ENCODE assay signal across 16 cellular contexts in the genomic region with DNA sequence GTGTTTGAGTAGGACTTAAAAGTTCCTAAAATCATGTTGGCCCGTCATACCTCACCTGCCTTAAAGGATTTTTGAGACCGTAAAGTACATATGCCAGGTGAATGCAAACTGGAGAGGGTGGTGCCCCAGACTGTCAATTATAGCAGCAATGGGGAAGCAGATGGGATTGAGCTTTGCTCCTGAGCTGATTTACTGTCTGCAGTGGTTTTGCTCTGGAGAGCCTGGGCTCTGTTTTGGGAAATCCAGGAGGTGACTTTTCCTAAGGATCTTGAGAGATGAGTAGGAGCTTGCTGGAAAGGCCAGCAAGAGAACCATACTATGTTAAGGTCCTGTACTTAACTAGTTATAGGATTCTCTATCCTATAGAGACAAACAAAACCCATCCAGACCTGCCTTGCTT. TPM values are rescaled to one million over a fixed set of nuclear protein-coding genes. Genes with fewer than 3 reads are reported as not detected.
"Had no signal": no experiment of that assay in that cellular context is flagged by ENCODE, and none has a peak within 500 bp of the region (broad histone marks: within the 10 kb centered on the region; RNA-seq: fewer than 3 reads in every experiment).

No MANE protein-coding gene starts in this region.

- ATAC-seq: activated CD8-positive, alpha-beta T cell treated with anti-CD3 and anti-CD28 coated beads for 36 hours; foreskin keratinocyte; natural killer cell; upper lobe of right lung had no signal

- DNase-seq: activated CD4-positive, alpha-beta T cell treated with anti-CD3 and anti-CD28 coated beads, Interleukin-2, amount 10 ng/mL, durations not matched to agents 24 days and 14 days; activated CD8-positive, alpha-beta T cell treated with anti-CD3 and anti-CD28 coated beads for 36 hours; activated naive CD4-positive, alpha-beta T cell treated with Interleukin-2 at 50 U/mL for 16 hours; activated naive CD8-positive, alpha-beta T cell treated with anti-CD3 and anti-CD28 coated beads, Interleukin-2, amount 10 ng/mL, durations not matched to agents 7 days and 5 days; activated T-cell treated with anti-CD3 and anti-CD28 coated beads, Interleukin-2, amount 50 U/mL, for 1 hour; anterior cingulate cortex; central memory CD4-positive, alpha-beta T cell; dorsolateral prefrontal cortex; foreskin keratinocyte; mesenchymal stem cell; natural killer cell; stimulated activated CD8-positive, alpha-beta memory T cell treated with anti-CD3 and anti-CD28 coated beads, Interleukin-4, amount 100 ng/mL, for 48 hours; stimulated activated naive CD4-positive, alpha-beta T cell; T-helper 9 cell; upper lobe of right lung had no signal

RNA-seq across cellular contexts. Expression of a gene that starts 43.0 kb away (rescaled TPM):
- total RNA-seq: activated CD4-positive, alpha-beta T cell treated with anti-CD3 and anti-CD28 coated beads, Interleukin-2, amount 10 ng/mL, durations not matched to agents 24 days and 14 days; activated CD8-positive, alpha-beta T cell treated with anti-CD3 and anti-CD28 coated beads for 36 hours; activated naive CD8-positive, alpha-beta T cell treated with anti-CD3 and anti-CD28 coated beads, Interleukin-2, amount 10 ng/mL, durations not matched to agents 7 days and 5 days; activated T-helper 2 cell treated with anti-CD3 and anti-CD28 coated beads, Interferon-gamma antibody, Interleukin-2, Interleukin-4, amounts not matched to agents 10 μg/mL and 5 μg/mL and 100 μg/mL, durations not matched to agents 14 hours and 24 hours and 36 hours had no signal
